In genomic region chr5:80251636-80252035, GRCh38 we compare ENCODE assay signal across 13 cellular contexts. TPM values are rescaled to one million over a fixed set of nuclear protein-coding genes. Genes with fewer than 3 reads are reported as not detected.
DNase-seq lines count a peak whose midpoint lies in the region; TF ChIP-seq lines count a peak whose summit lies in the region.
"Had no signal": no experiment of that assay in that cellular context is flagged by ENCODE, and none has a peak within 500 bp of the region (broad histone marks: within the 10 kb centered on the region; RNA-seq: fewer than 3 reads in every experiment).

No MANE protein-coding gene starts in this region.

- H4K20me1 ChIP-seq in MM.1S (ENCODE audit: insufficient read depth, low read length): no peaks in the 10 kb centered on the region

- no peaks in the 10 kb centered on the region for H3K9me3 Mint-ChIP-seq in activated CD4-positive, alpha-beta memory T cell treated with anti-CD3 and anti-CD28 coated beads for 36 hours
- H3K9me3 Mint-ChIP-seq in activated CD4-positive, alpha-beta memory T cell treated with anti-CD3 and anti-CD28 coated beads, Interleukin-2, amount 10 ng/mL, durations not matched to agents 7 days and 5 days: no peaks in the 10 kb centered on the region

- H3K36me3 ChIP-seq in colonic mucosa (no peaks in the 10 kb centered on the region), prostate gland (no peaks in the 10 kb centered on the region), MM.1S (replicated peaks; ENCODE audit: insufficient read depth, low read length) (no peaks in the 10 kb centered on the region)

- intact Hi-C loops in activated CD4-positive, alpha-beta memory T cell treated with anti-CD3 and anti-CD28 coated beads for 36 hours (cut with micrococcal nuclease): loop anchor here (10.0 kb wide), 1 partner anchor 403 kb away; the partner anchor contains the start of genes DHFR and MSH3
- intact Hi-C loops in colonic mucosa (cut with DNase I) (no loop called here), prostate gland (cut with DNase I) (no loop called here)

- TF ChIP-seq POLR2A in prostate gland (IDR thresholded peaks at IDR 0.05): no peak

- peaks cover 74% of the 10 kb centered on the region for H3K4me1 Mint-ChIP-seq in activated CD4-positive, alpha-beta memory T cell treated with anti-CD3 and anti-CD28 coated beads for 36 hours (ENCODE audit: low read depth)
- peaks cover 70% of the 10 kb centered on the region for H3K4me1 Mint-ChIP-seq in activated CD4-positive, alpha-beta memory T cell treated with anti-CD3 and anti-CD28 coated beads, Interleukin-2, amount 10 ng/mL, durations not matched to agents 7 days and 5 days

- DNase-seq in activated CD4-positive, alpha-beta memory T cell treated with anti-CD3 and anti-CD28 coated beads for 36 hours: peak; percentile 6
- no peak for DNase-seq in activated CD4-positive, alpha-beta memory T cell treated with anti-CD3 and anti-CD28 coated beads, Interleukin-2, amount 10 ng/mL, durations not matched to agents 7 days and 5 days
- DNase-seq in MV-4-11 (lab: John Stamatoyannopoulos, UW): peak; percentile 84
- DNase-seq in colonic mucosa: no peak
- DNase-seq in prostate gland (ENCODE audit: low spot score): peak; percentile 63
- no peak for DNase-seq in MM.1S
- no peak for DNase-seq in DMS114 treated with DMSO at 0.1 percent for 48 hours (lab: John Stamatoyannopoulos, UW; ENCODE audit: unreplicated experiment)
- no peak for DNase-seq in iPS-NIHi7 (ENCODE audit: extremely low spot score)
- DNase-seq: mesenchymal stem cell, NCI-H1694 treated with DMSO at 0.1 percent for 48 hours, occipital lobe, T1000 had no signal

- POLR2A ChIA-PET in activated CD4-positive, alpha-beta memory T cell treated with anti-CD3 and anti-CD28 coated beads for 36 hours (lab: Charles Lee): interaction anchor here (1.0 to 7.5 kb wide), 3 partner anchors 46 to 126 kb away, joined by 3 to 70 read pairs (median 3); no protein-coding TSS in a partner anchor
- POLR2A ChIA-PET in activated CD4-positive, alpha-beta memory T cell treated with anti-CD3 and anti-CD28 coated beads, Interleukin-2, amount 10 ng/mL, durations not matched to agents 7 days and 5 days (lab: Charles Lee): interaction anchor here (1.0 to 10.7 kb wide), 4 partner anchors 12 to 66 kb away, joined by 4 to 397 read pairs (median 5); no protein-coding TSS in a partner anchor

- H3K9me2 ChIP-seq in MM.1S (replicated peaks; ENCODE audit: insufficient read depth, low read length): no peaks in the 10 kb centered on the region

- H3K27ac Mint-ChIP-seq in activated CD4-positive, alpha-beta memory T cell treated with anti-CD3 and anti-CD28 coated beads for 36 hours: peak overlapping the region; percentile 87
- H3K27ac Mint-ChIP-seq in activated CD4-positive, alpha-beta memory T cell treated with anti-CD3 and anti-CD28 coated beads, Interleukin-2, amount 10 ng/mL, durations not matched to agents 7 days and 5 days: no peak overlapping the region

- H3K9me3 ChIP-seq in colonic mucosa (no peaks in the 10 kb centered on the region), prostate gland (no peaks in the 10 kb centered on the region), MM.1S (replicated peaks; ENCODE audit: insufficient read depth, low read length) (no peaks in the 10 kb centered on the region)

- H2AFZ ChIP-seq in MM.1S (ENCODE audit: low read length): no peak overlapping the region

- peak overlapping the region; percentile 25 for H3K4me3 Mint-ChIP-seq in activated CD4-positive, alpha-beta memory T cell treated with anti-CD3 and anti-CD28 coated beads for 36 hours
- H3K4me3 Mint-ChIP-seq in activated CD4-positive, alpha-beta memory T cell treated with anti-CD3 and anti-CD28 coated beads, Interleukin-2, amount 10 ng/mL, durations not matched to agents 7 days and 5 days: no peak overlapping the region

- H3K27ac ChIP-seq in colonic mucosa (peak overlapping the region; percentile 99), prostate gland (peak overlapping the region; percentile 27 to 95), MM.1S (ENCODE audit: low read length) (no peak overlapping the region)

- CTCF ChIA-PET in activated CD4-positive, alpha-beta memory T cell treated with anti-CD3 and anti-CD28 coated beads for 36 hours (lab: Charles Lee): interaction anchor here (1.3 kb wide), 1 partner anchor 160 kb away, joined by 3 read pairs; no protein-coding TSS in a partner anchor
- CTCF ChIA-PET in activated CD4-positive, alpha-beta memory T cell treated with anti-CD3 and anti-CD28 coated beads, Interleukin-2, amount 10 ng/mL, durations not matched to agents 7 days and 5 days (lab: Charles Lee): interaction anchor here (0.5 to 1.3 kb wide), 2 partner anchors 21 to 159 kb away, joined by 3 to 4 read pairs; no protein-coding TSS in a partner anchor

- H3K36me3 Mint-ChIP-seq in activated CD4-positive, alpha-beta memory T cell treated with anti-CD3 and anti-CD28 coated beads for 36 hours: peaks cover 19% of the 10 kb centered on the region
- peaks cover 45% of the 10 kb centered on the region for H3K36me3 Mint-ChIP-seq in activated CD4-positive, alpha-beta memory T cell treated with anti-CD3 and anti-CD28 coated beads, Interleukin-2, amount 10 ng/mL, durations not matched to agents 7 days and 5 days (ENCODE audit: low read depth)

- peaks cover 47% of the 10 kb centered on the region for H3K79me2 ChIP-seq in MM.1S (ENCODE audit: low read length)

- H3F3A ChIP-seq in MM.1S (ENCODE audit: insufficient read depth, low read length): peaks cover 25% of the 10 kb centered on the region

- H3K4me2 ChIP-seq in MM.1S (ENCODE audit: low read depth, low read length): no peak overlapping the region
- H3K4me2 ChIP-seq: smooth muscle cell had no signal

- 56% methylated on average over 8 of the region's 8 CpGs for WGBS in prostate gland

- TF ChIP-seq CTCF in colonic mucosa (IDR thresholded peaks at IDR 0.05) (no peak), prostate gland (IDR thresholded peaks at IDR 0.05) (no peak), MM.1S (IDR thresholded peaks at IDR 0.05; ENCODE audit: low read length) (no peak)

- H3K4me3 ChIP-seq in colonic mucosa: no peak overlapping the region
- H3K4me3 ChIP-seq in prostate gland: no peak overlapping the region
- no peak overlapping the region for H3K4me3 ChIP-seq in MM.1S (ENCODE audit: low read length)
- H3K4me3 ChIP-seq: smooth muscle cell had no signal

- peaks cover 15% of the 10 kb centered on the region for H3K4me1 ChIP-seq in colonic mucosa
- peaks cover 3% of the 10 kb centered on the region for H3K4me1 ChIP-seq in prostate gland (replicated peaks)
- H3K4me1 ChIP-seq in MM.1S (ENCODE audit: low read length): peaks cover 23% of the 10 kb centered on the region

- H3K9ac ChIP-seq in colonic mucosa (ENCODE audit: low read depth in 2 of 2, low read length in 2 of 2) (peak overlapping the region in 1 of 2 donors; percentile 26), MM.1S (ENCODE audit: low read length) (no peak overlapping the region)

- no peaks in the 10 kb centered on the region for H3K27me3 Mint-ChIP-seq in activated CD4-positive, alpha-beta memory T cell treated with anti-CD3 and anti-CD28 coated beads for 36 hours
- no peaks in the 10 kb centered on the region for H3K27me3 Mint-ChIP-seq in activated CD4-positive, alpha-beta memory T cell treated with anti-CD3 and anti-CD28 coated beads, Interleukin-2, amount 10 ng/mL, durations not matched to agents 7 days and 5 days

- H3K27me3 ChIP-seq in colonic mucosa (no peaks in the 10 kb centered on the region), prostate gland (replicated peaks; ENCODE audit: insufficient read depth) (no peaks in the 10 kb centered on the region), MM.1S (replicated peaks; ENCODE audit: insufficient read depth, low read length) (no peaks in the 10 kb centered on the region)

RNA-seq across cellular contexts. Expression of gene SERINC5, which starts 4.2 kb away (rescaled TPM):
- 10 to 100 TPM; 42.8 to 48.0 TPM for total RNA-seq in activated CD4-positive, alpha-beta memory T cell treated with anti-CD3 and anti-CD28 coated beads for 36 hours
- 10 to 100 TPM; 59.1 to 60.6 TPM for total RNA-seq in activated CD4-positive, alpha-beta memory T cell treated with anti-CD3 and anti-CD28 coated beads, Interleukin-2, amount 10 ng/mL, durations not matched to agents 7 days and 5 days
- total RNA-seq in colonic mucosa (100 to 1,000 TPM; 138 to 141 TPM), prostate gland (100 to 1,000 TPM; 127 to 205 TPM)

Comparison
In these comparisons a context has a peak if more than half of its experiments do, and no peak if none do; other contexts are left out.
1. DNase-seq: peak in activated CD4-positive, alpha-beta memory T cell treated with anti-CD3 and anti-CD28 coated beads for 36 hours (single experiment), MV-4-11 (single experiment) and prostate gland (single experiment); none in activated CD4-positive, alpha-beta memory T cell treated with anti-CD3 and anti-CD28 coated beads, Interleukin-2, amount 10 ng/mL, durations not matched to agents 7 days and 5 days (single experiment), colonic mucosa (single experiment), MM.1S (single experiment), DMS114 treated with DMSO at 0.1 percent for 48 hours (single experiment) and iPS-NIHi7 (single experiment).